Comparison of ENCODE assay signal across 12 cellular contexts in the genomic region with DNA sequence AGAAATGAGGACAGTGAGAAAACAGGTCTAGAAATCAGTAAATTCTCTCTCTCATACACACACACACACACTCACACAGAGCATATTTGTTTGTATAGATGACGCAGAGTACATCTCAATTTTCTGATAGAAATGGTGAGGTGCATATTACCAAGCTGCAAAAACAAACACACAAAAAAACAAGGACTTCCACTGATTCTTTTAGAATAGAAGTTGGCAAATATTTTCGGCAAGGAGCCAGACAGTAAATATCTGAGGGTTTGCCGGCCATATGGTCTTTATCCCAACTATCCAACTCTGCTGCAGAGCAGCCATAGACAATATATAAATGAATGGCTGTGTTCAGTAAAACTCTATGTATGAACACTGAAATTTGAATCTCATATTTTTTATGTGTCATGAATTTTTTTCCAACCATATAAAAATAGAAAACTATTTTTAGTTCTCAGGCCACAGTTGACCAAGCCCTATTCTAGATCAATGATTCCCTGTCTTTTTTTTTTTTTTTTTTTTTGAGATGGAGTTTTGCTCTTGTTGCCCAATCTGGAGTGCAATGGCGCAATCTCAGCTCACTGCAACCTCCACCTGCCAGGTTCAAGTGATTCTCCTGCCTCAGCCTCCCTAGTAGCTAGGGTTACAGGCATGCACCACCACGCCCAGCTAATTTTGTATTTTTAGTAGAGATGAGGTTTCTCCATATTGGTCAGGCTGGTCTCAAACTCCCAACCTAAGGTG.
"Had no signal": no experiment of that assay in that cellular context is flagged by ENCODE, and none has a peak within 500 bp of the region (broad histone marks: within the 10 kb centered on the region; RNA-seq: fewer than 3 reads in every experiment).

No MANE protein-coding gene starts in this region.

- DNase-seq: activated CD4-positive, alpha-beta T cell treated with anti-CD3 and anti-CD28 coated beads for 1 hour; activated CD4-positive, alpha-beta T cell treated with anti-CD3 and anti-CD28 coated beads, Interleukin-2, amount 50 U/mL, for 48 hours; activated gamma-delta T cell; activated naive CD8-positive, alpha-beta T cell treated with anti-CD3 and anti-CD28 coated beads for 36 hours; activated T-cell treated with anti-CD3 and anti-CD28 coated beads, Interleukin-2, amount 50 U/mL, for 4 hours; effector CD4-positive, alpha-beta T cell; glutamatergic neuron; naive thymus-derived CD4-positive, alpha-beta T cell; stimulated activated CD4-positive, alpha-beta T cell treated with anti-CD3 and anti-CD28 coated beads, Interleukin-2, amount 100 ng/mL, for 24 hours; stimulated activated naive B cell treated with anti-CD40 and anti-IgM and Interleukin-4, amounts not matched to agents 10 μg/mL and 1 μg/mL and 100 μg/mL, for 72 hours; substantia nigra; transverse colon had no signal

- ATAC-seq: activated T-cell treated with anti-CD3 and anti-CD28 coated beads, Interleukin-2, amount 50 U/mL, for 4 hours; naive thymus-derived CD4-positive, alpha-beta T cell; stimulated activated naive B cell treated with anti-CD40 and anti-IgM and Interleukin-4, amounts not matched to agents 10 μg/mL and 1 μg/mL and 100 μg/mL, for 72 hours had no signal
